In the genomic region with DNA sequence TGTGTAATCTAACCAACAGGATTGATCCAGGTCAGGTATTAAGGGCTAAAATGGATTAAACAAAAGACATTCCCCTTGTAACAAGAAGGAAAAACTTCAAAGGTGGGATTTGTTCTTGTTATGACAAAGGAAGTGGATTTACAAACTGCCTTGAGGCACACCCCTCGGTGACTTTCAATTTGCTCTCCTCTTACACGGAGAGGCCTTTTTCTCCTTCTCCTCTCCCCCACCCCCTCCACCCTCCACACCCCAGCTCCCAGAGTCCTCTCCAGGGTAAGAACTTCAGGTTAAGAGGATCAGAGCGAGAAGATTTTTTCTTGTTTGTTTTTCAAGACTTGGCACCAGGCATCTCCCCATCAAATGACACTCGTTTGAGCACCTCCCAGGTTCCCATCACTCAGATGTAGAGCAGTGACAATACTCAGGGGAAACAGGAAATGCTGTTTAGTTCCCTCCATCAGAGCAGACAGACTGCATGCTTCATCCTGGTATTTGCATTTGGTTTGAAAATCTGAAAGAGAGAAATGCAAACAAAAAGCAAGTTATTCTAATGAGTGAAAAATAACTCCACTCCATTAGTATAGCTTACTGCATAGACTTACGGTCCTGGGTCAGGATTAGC, we compare ENCODE assay signal across 1 cellular context.
TF ChIP-seq lines count a peak whose summit lies in the region.

No MANE protein-coding gene starts in this region.

TF ChIP-seq in GM23338, 12 proteins besides CTCF, POLR2A, EP300 and RAD21 (continued from another document):
- TF ChIP-seq, protein P1, sequence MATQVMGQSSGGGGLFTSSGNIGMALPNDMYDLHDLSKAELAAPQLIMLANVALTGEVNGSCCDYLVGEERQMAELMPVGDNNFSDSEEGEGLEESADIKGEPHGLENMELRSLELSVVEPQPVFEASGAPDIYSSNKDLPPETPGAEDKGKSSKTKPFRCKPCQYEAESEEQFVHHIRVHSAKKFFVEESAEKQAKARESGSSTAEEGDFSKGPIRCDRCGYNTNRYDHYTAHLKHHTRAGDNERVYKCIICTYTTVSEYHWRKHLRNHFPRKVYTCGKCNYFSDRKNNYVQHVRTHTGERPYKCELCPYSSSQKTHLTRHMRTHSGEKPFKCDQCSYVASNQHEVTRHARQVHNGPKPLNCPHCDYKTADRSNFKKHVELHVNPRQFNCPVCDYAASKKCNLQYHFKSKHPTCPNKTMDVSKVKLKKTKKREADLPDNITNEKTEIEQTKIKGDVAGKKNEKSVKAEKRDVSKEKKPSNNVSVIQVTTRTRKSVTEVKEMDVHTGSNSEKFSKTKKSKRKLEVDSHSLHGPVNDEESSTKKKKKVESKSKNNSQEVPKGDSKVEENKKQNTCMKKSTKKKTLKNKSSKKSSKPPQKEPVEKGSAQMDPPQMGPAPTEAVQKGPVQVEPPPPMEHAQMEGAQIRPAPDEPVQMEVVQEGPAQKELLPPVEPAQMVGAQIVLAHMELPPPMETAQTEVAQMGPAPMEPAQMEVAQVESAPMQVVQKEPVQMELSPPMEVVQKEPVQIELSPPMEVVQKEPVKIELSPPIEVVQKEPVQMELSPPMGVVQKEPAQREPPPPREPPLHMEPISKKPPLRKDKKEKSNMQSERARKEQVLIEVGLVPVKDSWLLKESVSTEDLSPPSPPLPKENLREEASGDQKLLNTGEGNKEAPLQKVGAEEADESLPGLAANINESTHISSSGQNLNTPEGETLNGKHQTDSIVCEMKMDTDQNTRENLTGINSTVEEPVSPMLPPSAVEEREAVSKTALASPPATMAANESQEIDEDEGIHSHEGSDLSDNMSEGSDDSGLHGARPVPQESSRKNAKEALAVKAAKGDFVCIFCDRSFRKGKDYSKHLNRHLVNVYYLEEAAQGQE (IDR thresholded peaks at IDR 0.05; ENCODE audit: unreplicated experiment), result no peak
